1 cellular context compared by ENCODE assay signal in the genomic region with DNA sequence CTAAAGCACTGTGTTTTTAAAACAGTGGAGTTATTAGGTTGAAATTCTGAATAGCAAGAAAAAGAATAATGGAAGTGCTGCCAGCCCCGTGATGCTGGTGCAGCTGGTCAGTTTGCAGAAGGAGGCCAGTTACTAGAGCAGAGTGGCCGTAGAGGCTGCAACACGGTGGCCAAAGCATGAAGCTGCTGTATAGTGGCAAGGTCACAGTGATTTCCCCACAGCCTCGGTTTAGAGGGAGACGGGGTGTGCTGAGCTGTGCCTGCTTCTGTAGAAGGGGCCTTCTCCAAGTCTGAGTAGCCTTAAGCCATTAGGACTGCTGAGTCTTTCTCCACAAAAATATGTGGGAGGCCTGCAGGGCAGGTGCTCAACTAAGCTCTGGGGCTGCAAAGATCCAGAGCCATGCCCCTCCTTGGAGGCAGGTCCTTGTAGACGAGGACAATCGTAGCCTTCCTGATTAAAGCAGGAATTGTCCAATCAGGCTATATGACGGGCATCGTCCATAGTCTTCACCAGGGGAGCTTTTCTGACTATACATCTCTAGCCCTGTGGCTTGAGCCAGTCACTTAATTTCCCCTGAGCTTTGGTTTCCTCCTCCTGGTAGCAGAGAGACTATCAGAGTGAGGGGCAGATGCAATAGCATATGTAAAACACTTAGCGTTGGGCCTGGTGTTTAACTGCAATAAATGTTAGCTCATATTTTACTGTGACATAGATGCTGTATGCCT.
TF ChIP-seq lines count a peak whose summit lies in the region.

No MANE protein-coding gene starts in this region.

TF ChIP-seq in SK-N-SH treated with all-trans-retinoic acid at 6 μM for 48 hours, 23 proteins besides CTCF, POLR2A, EP300 and RAD21 (continued from another document):
- TF ChIP-seq, protein P1, sequence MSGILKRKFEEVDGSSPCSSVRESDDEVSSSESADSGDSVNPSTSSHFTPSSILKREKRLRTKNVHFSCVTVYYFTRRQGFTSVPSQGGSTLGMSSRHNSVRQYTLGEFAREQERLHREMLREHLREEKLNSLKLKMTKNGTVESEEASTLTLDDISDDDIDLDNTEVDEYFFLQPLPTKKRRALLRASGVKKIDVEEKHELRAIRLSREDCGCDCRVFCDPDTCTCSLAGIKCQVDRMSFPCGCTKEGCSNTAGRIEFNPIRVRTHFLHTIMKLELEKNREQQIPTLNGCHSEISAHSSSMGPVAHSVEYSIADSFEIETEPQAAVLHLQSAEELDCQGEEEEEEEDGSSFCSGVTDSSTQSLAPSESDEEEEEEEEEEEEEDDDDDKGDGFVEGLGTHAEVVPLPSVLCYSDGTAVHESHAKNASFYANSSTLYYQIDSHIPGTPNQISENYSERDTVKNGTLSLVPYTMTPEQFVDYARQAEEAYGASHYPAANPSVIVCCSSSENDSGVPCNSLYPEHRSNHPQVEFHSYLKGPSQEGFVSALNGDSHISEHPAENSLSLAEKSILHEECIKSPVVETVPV (CRISPR knock-in tag; IDR thresholded peaks at IDR 0.05): no peak
- TF ChIP-seq CSDC2 (CRISPR knock-in tag; IDR thresholded peaks at IDR 0.05) (no peak), PPARA (CRISPR knock-in tag; IDR thresholded peaks at IDR 0.05; ENCODE audit: borderline replicate concordance) (no peak)
